In genomic region chr7:303884-304573, GRCh38 we compare ENCODE assay signal across 27 cellular contexts. TPM values are rescaled to one million over a fixed set of nuclear protein-coding genes. Genes with fewer than 3 reads are reported as not detected.
A peak's percentile ranks its signal among the peaks of the same experiment; 100 is the strongest.
DNase-seq lines count a peak whose midpoint lies in the region; ATAC-seq, FAIRE-seq and TF ChIP-seq lines count a peak whose summit lies in the region.
"Had no signal": no experiment of that assay in that cellular context is flagged by ENCODE, and none has a peak within 500 bp of the region (broad histone marks: within the 10 kb centered on the region; RNA-seq: fewer than 3 reads in every experiment).

No MANE protein-coding gene starts in this region.

- H2AFZ ChIP-seq in astrocyte (ENCODE audit: low read depth, low read length) (peak overlapping the region; percentile 41), neural progenitor cell (replicated peaks) (no peak overlapping the region)
- H2AFZ ChIP-seq: PC-9 had no signal

- H3K27me3 ChIP-seq in astrocyte (ENCODE audit: insufficient read depth, low read length) (no peaks in the 10 kb centered on the region), neural progenitor cell (no peaks in the 10 kb centered on the region), spleen (replicated peaks in 1 of 7) (peaks cover 0 to 17% (median 0%) of the 10 kb centered on the region in 7 donors)
- H3K27me3 ChIP-seq: BLaER1 had no signal

- ATAC-seq in HG03108 (IDR thresholded peaks at IDR 0.05; ENCODE audit: unreplicated experiment) (no peak), GM21526 (IDR thresholded peaks at IDR 0.05; ENCODE audit: low FRiP score, unreplicated experiment) (no peak)
- ATAC-seq: GM12878 had no signal

- no peak overlapping the region for H3K4me3 ChIP-seq in astrocyte (ENCODE audit: insufficient read depth, low read depth, low read length)
- no peak overlapping the region for H3K4me3 ChIP-seq in neural progenitor cell
- H3K4me3 ChIP-seq in spleen, result no peak overlapping the region
- H3K4me3 ChIP-seq: BLaER1, GM12878, PC-9 had no signal

- H3K36me3 Mint-ChIP-seq in activated naive CD4-positive, alpha-beta T cell treated with anti-CD3 and anti-CD28 coated beads for 36 hours (ENCODE audit: low read depth), result no peaks in the 10 kb centered on the region
- H3K36me3 Mint-ChIP-seq in astrocyte (ENCODE audit: low read depth, unreplicated experiment) (no peaks in the 10 kb centered on the region), neural progenitor cell (no peaks in the 10 kb centered on the region)
- H3K36me3 Mint-ChIP-seq: CD4-positive, alpha-beta memory T cell had no signal

- H4K20me1 ChIP-seq in astrocyte (ENCODE audit: insufficient read depth, low read length), result no peaks in the 10 kb centered on the region
- no peaks in the 10 kb centered on the region for H4K20me1 ChIP-seq in neural progenitor cell (ENCODE audit: low read depth)
- H4K20me1 ChIP-seq: BLaER1 had no signal

- H3K36me3 ChIP-seq in astrocyte (ENCODE audit: insufficient read depth, low read length) (no peaks in the 10 kb centered on the region), neural progenitor cell (no peaks in the 10 kb centered on the region), spleen (no peaks in the 10 kb centered on the region)
- H3K36me3 ChIP-seq: BLaER1 had no signal

- no peak for TF ChIP-seq POLR2A in spleen (IDR thresholded peaks at IDR 0.05)

- H3K27ac Mint-ChIP-seq in activated naive CD4-positive, alpha-beta T cell treated with anti-CD3 and anti-CD28 coated beads for 36 hours, result no peak overlapping the region
- no peak overlapping the region for H3K27ac Mint-ChIP-seq in astrocyte (ENCODE audit: unreplicated experiment)
- H3K27ac Mint-ChIP-seq in neural progenitor cell, result peak overlapping the region; percentile 17
- H3K27ac Mint-ChIP-seq: HFFc6 had no signal

- H3K4me1 ChIP-seq in astrocyte (ENCODE audit: insufficient read depth, low read length) (no peaks in the 10 kb centered on the region), neural progenitor cell (no peaks in the 10 kb centered on the region), spleen (no peaks in the 10 kb centered on the region)
- H3K4me1 ChIP-seq: Caco-2 had no signal

- no peak overlapping the region for H3K4me3 Mint-ChIP-seq in activated naive CD4-positive, alpha-beta T cell treated with anti-CD3 and anti-CD28 coated beads for 36 hours
- H3K4me3 Mint-ChIP-seq in astrocyte (ENCODE audit: unreplicated experiment), result no peak overlapping the region
- no peak overlapping the region for H3K4me3 Mint-ChIP-seq in neural progenitor cell
- H3K4me3 Mint-ChIP-seq: CD4-positive, alpha-beta memory T cell; H9; HFFc6 had no signal

- TF ChIP-seq CTCF in astrocyte (IDR thresholded peaks at IDR 0.05; ENCODE audit: insufficient read depth, low read depth, low read length), result no peak
- no peak for TF ChIP-seq CTCF in neural progenitor cell (IDR thresholded peaks at IDR 0.05)
- TF ChIP-seq CTCF in spleen (IDR thresholded peaks at IDR 0.05 in 8 of 11, conservative IDR thresholded peaks at IDR 0.05 in 3 of 11), result no peak

- H3K9ac ChIP-seq in astrocyte (ENCODE audit: low read length) (no peak overlapping the region), neural progenitor cell (no peak overlapping the region)
- H3K9ac ChIP-seq: BLaER1, KMS-11 had no signal

- no peaks in the 10 kb centered on the region for H3K4me1 Mint-ChIP-seq in activated naive CD4-positive, alpha-beta T cell treated with anti-CD3 and anti-CD28 coated beads for 36 hours (ENCODE audit: low read depth)
- no peaks in the 10 kb centered on the region for H3K4me1 Mint-ChIP-seq in astrocyte (ENCODE audit: low read depth, unreplicated experiment)
- peaks cover 11% of the 10 kb centered on the region for H3K4me1 Mint-ChIP-seq in neural progenitor cell
- H3K4me1 Mint-ChIP-seq: H9 had no signal

- intact Hi-C loops in activated naive CD4-positive, alpha-beta T cell treated with anti-CD3 and anti-CD28 coated beads for 36 hours (cut with micrococcal nuclease), result no loop called here
- intact Hi-C loops in spleen (cut with DNase I; ENCODE audit: low total_unique reads), result no loop called here

- CTCF ChIA-PET in activated naive CD4-positive, alpha-beta T cell treated with anti-CD3 and anti-CD28 coated beads for 36 hours (lab: Charles Lee), result no interaction called here

- H3K27me3 Mint-ChIP-seq in activated naive CD4-positive, alpha-beta T cell treated with anti-CD3 and anti-CD28 coated beads for 36 hours (ENCODE audit: low read depth), result no peaks in the 10 kb centered on the region
- H3K27me3 Mint-ChIP-seq in astrocyte (ENCODE audit: low read depth, unreplicated experiment), result peaks cover 22% of the 10 kb centered on the region
- H3K27me3 Mint-ChIP-seq in neural progenitor cell (ENCODE audit: insufficient read depth, low read depth), result peaks cover 7% of the 10 kb centered on the region

- peak; percentile 2 for DNase-seq in activated naive CD4-positive, alpha-beta T cell treated with anti-CD3 and anti-CD28 coated beads for 36 hours
- DNase-seq in activated naive CD4-positive, alpha-beta T cell treated with anti-CD3 and anti-CD28 coated beads, Interleukin-2, amount 50 U/mL, for 16 hours, result no peak
- DNase-seq in astrocyte (ENCODE audit: low read depth) (no peak), neural progenitor cell (ENCODE audit: low spot score) (no peak), spleen (peak; percentile 56), glomerular visceral epithelial cell (ENCODE audit: extremely low spot score) (no peak)
- DNase-seq: ACHN; CD4-positive, alpha-beta memory T cell; DND-41; H9; HFFc6; MV-4-11; NCI-H1105 treated with DMSO at 0.1 percent for 48 hours; NCI-H2029 treated with DMSO at 0.1 percent for 48 hours; NCI-H226; NCI-H510A treated with DMSO at 0.1 percent for 48 hours; NCI-H748 treated with DMSO at 0.1 percent for 48 hours; PC-9; RPMI8226; SIG-M5 had no signal

- 88 to 92% (median 88%) methylated on average over 18 to 24 of the region's 24 CpGs for WGBS in spleen, 5 donors

- peaks cover 7% of the 10 kb centered on the region for H3K9me3 Mint-ChIP-seq in activated naive CD4-positive, alpha-beta T cell treated with anti-CD3 and anti-CD28 coated beads for 36 hours
- H3K9me3 Mint-ChIP-seq in astrocyte (ENCODE audit: unreplicated experiment) (peaks cover 8% of the 10 kb centered on the region), neural progenitor cell (peaks cover 7% of the 10 kb centered on the region)

- H3K27ac ChIP-seq in astrocyte (ENCODE audit: low read depth, low read length), result no peak overlapping the region
- no peak overlapping the region for H3K27ac ChIP-seq in neural progenitor cell
- H3K27ac ChIP-seq in spleen, result no peak overlapping the region
- H3K27ac ChIP-seq: 22Rv1, BLaER1, KMS-11, PC-9 had no signal

- no peaks in the 10 kb centered on the region for H3F3A ChIP-seq in neural progenitor cell (ENCODE audit: low read depth)

- H3K79me2 ChIP-seq in astrocyte (ENCODE audit: insufficient read depth, low read length) (no peaks in the 10 kb centered on the region), neural progenitor cell (ENCODE audit: low read depth) (no peaks in the 10 kb centered on the region)

- H3K4me2 ChIP-seq in astrocyte (ENCODE audit: low read length) (no peak overlapping the region), neural progenitor cell (no peak overlapping the region)
- H3K4me2 ChIP-seq: BLaER1, KMS-11, PC-9 had no signal

- H3K9me3 ChIP-seq in astrocyte (ENCODE audit: insufficient read depth, low read depth, low read length) (no peaks in the 10 kb centered on the region), neural progenitor cell (ENCODE audit: low read depth) (no peaks in the 10 kb centered on the region), spleen (peaks cover 0 to 16% (median 8%) of the 10 kb centered on the region in 8 donors)

- no peak for FAIRE-seq in astrocyte (lab: Jason Lieb, UNC)
- FAIRE-seq: GM12878 had no signal

RNA-seq across cellular contexts. Expression of gene FOXL3, which starts 14.1 kb away (rescaled TPM):
- not detected for total RNA-seq in activated naive CD4-positive, alpha-beta T cell treated with anti-CD3 and anti-CD28 coated beads for 36 hours
- total RNA-seq in astrocyte, result not detected in 2 replicates
- total RNA-seq in neural progenitor cell (ENCODE audit: low replicate concordance), result not detected in 2 replicates
- not detected for total RNA-seq in spleen
- not detected for polyA plus RNA-seq in spleen
- total RNA-seq: Caco-2; CD4-positive, alpha-beta memory T cell; GM12878; H9; HFFc6; PC-9 had no signal
- polyA plus RNA-seq: CD4-positive, alpha-beta memory T cell; GM12878 had no signal

Comparison
In these comparisons a context has a peak if more than half of its experiments do, and no peak if none do; other contexts are left out.
1. DNase-seq: peak in activated naive CD4-positive, alpha-beta T cell treated with anti-CD3 and anti-CD28 coated beads for 36 hours (single experiment) and spleen (single experiment); none in activated naive CD4-positive, alpha-beta T cell treated with anti-CD3 and anti-CD28 coated beads, Interleukin-2, amount 50 U/mL, for 16 hours (single experiment), astrocyte (single experiment), neural progenitor cell (single experiment) and glomerular visceral epithelial cell (single experiment).